24 cellular contexts compared by ENCODE assay signal in the genomic region with DNA sequence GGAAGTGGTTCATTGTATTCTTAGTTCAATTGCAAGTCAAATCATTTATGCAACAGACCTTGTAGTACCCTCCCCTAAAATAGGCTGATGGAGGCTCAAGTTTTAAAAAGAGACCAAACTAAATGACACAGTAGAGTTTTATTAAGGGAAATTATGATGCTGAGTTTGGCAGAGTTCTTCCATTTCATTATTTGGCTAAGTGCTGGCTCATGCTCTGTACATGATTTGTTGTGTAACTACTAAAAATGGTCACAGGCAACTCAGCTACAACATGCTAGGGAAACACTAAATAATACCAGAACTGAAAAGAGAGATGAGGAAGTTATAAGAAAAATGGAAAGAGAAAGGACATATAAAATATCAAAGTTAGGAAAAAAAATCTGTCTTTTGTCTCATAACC.
"Had no signal": no experiment of that assay in that cellular context is flagged by ENCODE, and none has a peak within 500 bp of the region (broad histone marks: within the 10 kb centered on the region; RNA-seq: fewer than 3 reads in every experiment).

No MANE protein-coding gene starts in this region.

- DNase-seq: activated B cell treated with CpG ODN at 0.5 μM for 24 hours; activated CD4-positive, alpha-beta T cell treated with anti-CD3 and anti-CD28 coated beads for 1 hour; activated CD4-positive, alpha-beta T cell treated with anti-CD3 and anti-CD28 coated beads, Interleukin-2, amount 10 ng/mL, durations not matched to agents 24 days and 14 days; activated CD4-positive, alpha-beta T cell treated with anti-CD3 and anti-CD28 coated beads, Interleukin-2, amount 50 U/mL, for 48 hours; activated CD8-positive, alpha-beta memory T cell treated with anti-CD3 and anti-CD28 coated beads, Interleukin-2, amount 10 ng/mL, durations not matched to agents 7 days and 5 days; activated effector memory CD4-positive, alpha-beta T cell treated with Interleukin-2 at 50 U/mL for 16 hours; activated naive CD4-positive, alpha-beta T cell; activated T-cell treated with anti-CD3 and anti-CD28 coated beads, Interleukin-2, amount 50 U/mL, for 24 hours; aorta; body of pancreas; NCI-H1092 treated with DMSO at 0.1 percent for 48 hours; NCI-H1417 treated with DMSO at 0.1 percent for 48 hours; NCI-H1694; NCI-H2029; NCI-H2107; NCI-H226; NCI-H510A; NCI-H69; NK-92 treated with Interleukin-12 subunit alpha and Interleukin-12 subunit beta, amount 100 ng/mL, for 24 hours; PC-3; SIG-M5; T-helper 17 cell; T-helper 9 cell had no signal

- H3K9me3 ChIP-seq: body of pancreas had no signal

- ATAC-seq: activated CD8-positive, alpha-beta memory T cell treated with anti-CD3 and anti-CD28 coated beads, Interleukin-2, amount 10 ng/mL, durations not matched to agents 7 days and 5 days; body of pancreas; PC-3; T-helper 17 cell had no signal

- H3K27ac ChIP-seq: body of pancreas, KMS-11 had no signal

- H3K27me3 ChIP-seq: body of pancreas had no signal

- H3K4me1 ChIP-seq: body of pancreas had no signal

- H3K4me3 ChIP-seq: body of pancreas had no signal
